Comparison of ENCODE assay signal across 1 cellular context in genomic region chr10:104252349-104252748, GRCh38.
TF ChIP-seq lines count a peak whose summit lies in the region.

No MANE protein-coding gene starts in this region.

TF ChIP-seq in IMR-90, 13 proteins besides CTCF, POLR2A, EP300 and RAD21:
- TF ChIP-seq MXI1 (IDR thresholded peaks at IDR 0.05; ENCODE audit: borderline replicate concordance, low read depth, low read length) (no peak), SMC3 (IDR thresholded peaks at IDR 0.05; ENCODE audit: low read depth, low read length) (no peak), RFX5 (IDR thresholded peaks at IDR 0.05; ENCODE audit: low read depth, low read length) (no peak), MAZ (IDR thresholded peaks at IDR 0.05; ENCODE audit: borderline replicate concordance, low read depth, low read length) (no peak), RCOR1 (IDR thresholded peaks at IDR 0.05; ENCODE audit: insufficient replicate concordance, low read length) (no peak), NFE2L2 (IDR thresholded peaks at IDR 0.05; ENCODE audit: low read depth, low read length) (no peak), MAFK (IDR thresholded peaks at IDR 0.05; ENCODE audit: low read depth, low read length) (no peak), ELK1 (IDR thresholded peaks at IDR 0.05; ENCODE audit: borderline replicate concordance, low read depth, low read length) (no peak), USF2 (IDR thresholded peaks at IDR 0.05; ENCODE audit: low read depth, low read length) (no peak), FOS (IDR thresholded peaks at IDR 0.05; ENCODE audit: low read depth, low read length) (no peak), CHD1 (IDR thresholded peaks at IDR 0.05; ENCODE audit: low read depth, low read length) (no peak), CEBPB (IDR thresholded peaks at IDR 0.05; ENCODE audit: low read depth, low read length) (no peak), BHLHE40 (IDR thresholded peaks at IDR 0.05; ENCODE audit: low read depth, low read length) (no peak)
